Comparison of ENCODE assay signal across 13 cellular contexts in genomic region chr11:100562102-100562501, GRCh38.
DNase-seq lines count a peak whose midpoint lies in the region; ATAC-seq lines count a peak whose summit lies in the region.
"Had no signal": no experiment of that assay in that cellular context is flagged by ENCODE, and none has a peak within 500 bp of the region (broad histone marks: within the 10 kb centered on the region; RNA-seq: fewer than 3 reads in every experiment).

No MANE protein-coding gene starts in this region.

- 3 to 6% methylated on average over 2 of the region's 2 CpGs for WGBS in aorta, 2 donors

- no peaks in the 10 kb centered on the region for H3K4me1 Mint-ChIP-seq in stimulated activated memory B cell treated with anti-CD40 and anti-IgM and Interleukin-4, amounts not matched to agents 10 μg/mL and 1 μg/mL and 100 μg/mL, for 72 hours

- no peaks in the 10 kb centered on the region for H3K36me3 ChIP-seq in aorta (ENCODE audit: control insufficient read depth in 1 of 2, insufficient read depth in 2 of 2, low read length in 1 of 2)
- H3K36me3 ChIP-seq: cardiac muscle cell had no signal

- peaks cover 29% of the 10 kb centered on the region for H3K27me3 Mint-ChIP-seq in stimulated activated memory B cell treated with anti-CD40 and anti-IgM and Interleukin-4, amounts not matched to agents 10 μg/mL and 1 μg/mL and 100 μg/mL, for 72 hours

- ATAC-seq in Right ventricle myocardium superior (ENCODE audit: poor library complexity) (peak; percentile 81), aorta (ENCODE audit: low FRiP score) (peak; percentile 60)
- no peak for ATAC-seq in stimulated activated memory B cell treated with anti-CD40 and anti-IgM and Interleukin-4, amounts not matched to agents 10 μg/mL and 1 μg/mL and 100 μg/mL, for 72 hours
- no peak for ATAC-seq in activated CD4-positive, CD25-positive, alpha-beta regulatory T cell treated with anti-CD3 and anti-CD28 coated beads, Interleukin-2, amount 50 U/mL, for 24 hours
- ATAC-seq: A549, left lobe of liver had no signal

- peak overlapping the region; percentile 12 for H3K27ac ChIP-seq in cingulate gyrus (ENCODE audit: low read depth, low read length)
- peak overlapping the region; percentile 57 for H3K27ac ChIP-seq in layer of hippocampus (ENCODE audit: low read depth, low read length)
- no peak overlapping the region for H3K27ac ChIP-seq in aorta (ENCODE audit: low read depth in 1 of 2, low read length in 2 of 2)
- H3K27ac ChIP-seq: A549, cardiac muscle cell had no signal

- H3K27ac Mint-ChIP-seq in stimulated activated memory B cell treated with anti-CD40 and anti-IgM and Interleukin-4, amounts not matched to agents 10 μg/mL and 1 μg/mL and 100 μg/mL, for 72 hours: no peak overlapping the region

- no peaks in the 10 kb centered on the region for H3K36me3 Mint-ChIP-seq in stimulated activated memory B cell treated with anti-CD40 and anti-IgM and Interleukin-4, amounts not matched to agents 10 μg/mL and 1 μg/mL and 100 μg/mL, for 72 hours

- intact Hi-C loops in Right ventricle myocardium superior (cut with DNase I) (loop anchor here (10.0 kb wide), 1 partner anchor 117 kb away; no protein-coding TSS in a partner anchor), cardiac septum (cut with DNase I) (no loop called here), aorta (cut with DNase I) (no loop called here)

- H3K9me3 ChIP-seq in aorta (ENCODE audit: control insufficient read depth, low read length): no peaks in the 10 kb centered on the region
- H3K9me3 ChIP-seq: A549 had no signal

- H3K4me3 Mint-ChIP-seq in stimulated activated memory B cell treated with anti-CD40 and anti-IgM and Interleukin-4, amounts not matched to agents 10 μg/mL and 1 μg/mL and 100 μg/mL, for 72 hours: no peak overlapping the region

- H3K4me3 ChIP-seq in aorta (ENCODE audit: low read length in 2 of 2): no peak overlapping the region
- H3K4me3 ChIP-seq: A549, cardiac muscle cell, SK-N-MC had no signal

- H3K27me3 ChIP-seq in layer of hippocampus (ENCODE audit: control insufficient read depth, insufficient read depth, low read length): no peaks in the 10 kb centered on the region
- H3K27me3 ChIP-seq in aorta (ENCODE audit: control insufficient read depth in 1 of 2, insufficient read depth in 2 of 2, low read length in 1 of 2): no peaks in the 10 kb centered on the region
- H3K27me3 ChIP-seq: cardiac muscle cell had no signal

- H3K4me1 ChIP-seq in aorta (ENCODE audit: control insufficient read depth in 1 of 2, insufficient read depth in 2 of 2, low read length in 2 of 2): peaks cover 2 to 4% of the 10 kb centered on the region in 2 donors
- H3K4me1 ChIP-seq: A549 had no signal

- DNase-seq in Right ventricle myocardium superior (no peak), cardiac septum (ENCODE audit: low spot score) (no peak), aorta (no peak), NCI-H1105 (lab: John Stamatoyannopoulos, UW) (no peak)
- DNase-seq: NCI-H1436 treated with DMSO at 0.1 percent for 48 hours had no signal

- H3K9me3 Mint-ChIP-seq in stimulated activated memory B cell treated with anti-CD40 and anti-IgM and Interleukin-4, amounts not matched to agents 10 μg/mL and 1 μg/mL and 100 μg/mL, for 72 hours: no peaks in the 10 kb centered on the region

Comparison
In these comparisons a context has a peak if more than half of its experiments do, and no peak if none do; other contexts are left out.
1. ATAC-seq: peak in Right ventricle myocardium superior (single experiment) and aorta (single experiment); none in stimulated activated memory B cell treated with anti-CD40 and anti-IgM and Interleukin-4, amounts not matched to agents 10 μg/mL and 1 μg/mL and 100 μg/mL, for 72 hours (single experiment) and activated CD4-positive, CD25-positive, alpha-beta regulatory T cell treated with anti-CD3 and anti-CD28 coated beads, Interleukin-2, amount 50 U/mL, for 24 hours (0 of 2).
2. H3K27ac ChIP-seq: peak in cingulate gyrus (single experiment) and layer of hippocampus (single experiment); none in aorta (0 of 2).